8 cellular contexts compared by ENCODE assay signal in genomic region chr9:35116898-35117551, GRCh38. TPM values are rescaled to one million over a fixed set of nuclear protein-coding genes. Genes with fewer than 3 reads are reported as not detected.
A peak's percentile ranks its signal among the peaks of the same experiment; 100 is the strongest.
DNase-seq lines count a peak whose midpoint lies in the region; ATAC-seq and TF ChIP-seq lines count a peak whose summit lies in the region.

No MANE protein-coding gene starts in this region.

- peak overlapping the region; percentile 99 for H3K4me3 ChIP-seq in AG04449 (ENCODE audit: low read depth, low read length)

- POLR2A ChIA-PET in AG04449 (lab: Yijun Ruan, JAX): no interaction called here

- peak; percentile 98 for TF ChIP-seq CTCF in AG04449 (IDR thresholded peaks at IDR 0.05; ENCODE audit: insufficient read depth, low read length, missing control alignments)

- ATAC-seq in GM18867 (IDR thresholded peaks at IDR 0.05; ENCODE audit: unreplicated experiment) (peak; percentile 38), HG03196 (IDR thresholded peaks at IDR 0.05; ENCODE audit: unreplicated experiment) (peak; percentile 50)
- peak; percentile 69 to 72 for ATAC-seq in activated CD4-positive, CD25-positive, alpha-beta regulatory T cell treated with anti-CD3 and anti-CD28 coated beads, Interleukin-2, amount 50 U/mL, for 24 hours

- CTCF ChIA-PET in AG04449 (lab: Yijun Ruan, JAX): interaction anchor here (0.5 to 15.9 kb wide), 29 partner anchors 9 to 438 kb away, joined by 3 to 181 read pairs (median 5); partner anchors contain the start of genes PIGO and UNC13B

- DNase-seq in AG04449 (ENCODE audit: low read depth, low spot score): peak; percentile 63
- peak; percentile 93 for DNase-seq in NCI-H345 (lab: John Stamatoyannopoulos, UW)
- peak; percentile 87 for DNase-seq in cerebellum (ENCODE audit: low spot score)
- DNase-seq in kidney glomerular epithelial cell (lab: John Stamatoyannopoulos, UW): peak; percentile 95
- DNase-seq in stimulated activated CD4-positive, alpha-beta T cell treated with anti-CD3 and anti-CD28 coated beads, Interleukin-15, amount 100 ng/mL, for 48 hours (ENCODE audit: low read depth in 2 of 2): peak; percentile 78 to 86

RNA-seq across cellular contexts. Expression of gene ATOSB, which starts 1.4 kb away (rescaled TPM):
- 11.2 TPM for total RNA-seq in cerebellum

RNA-seq across cellular contexts. Expression of gene STOML2, which starts 14.1 kb away (rescaled TPM):
- total RNA-seq in cerebellum: 35.6 TPM

RNA-seq across cellular contexts. Expression of gene PIGO, which starts 20.6 kb away (rescaled TPM):
- 12.6 TPM for total RNA-seq in cerebellum

RNA-seq across cellular contexts. Expression of gene FANCG, which starts 37.3 kb away (rescaled TPM):
- total RNA-seq in cerebellum: 39.7 TPM

RNA-seq across cellular contexts. Expression of gene VCP, which starts 44.6 kb away (rescaled TPM):
- 146 TPM for total RNA-seq in cerebellum

Comparison
In these comparisons a context has a peak if more than half of its experiments do, and no peak if none do; other contexts are left out.
1. Peak in every context shown above with its lines: DNase-seq, ATAC-seq and H3K4me3 ChIP-seq.